Comparison of ENCODE assay signal across 17 cellular contexts in the genomic region with DNA sequence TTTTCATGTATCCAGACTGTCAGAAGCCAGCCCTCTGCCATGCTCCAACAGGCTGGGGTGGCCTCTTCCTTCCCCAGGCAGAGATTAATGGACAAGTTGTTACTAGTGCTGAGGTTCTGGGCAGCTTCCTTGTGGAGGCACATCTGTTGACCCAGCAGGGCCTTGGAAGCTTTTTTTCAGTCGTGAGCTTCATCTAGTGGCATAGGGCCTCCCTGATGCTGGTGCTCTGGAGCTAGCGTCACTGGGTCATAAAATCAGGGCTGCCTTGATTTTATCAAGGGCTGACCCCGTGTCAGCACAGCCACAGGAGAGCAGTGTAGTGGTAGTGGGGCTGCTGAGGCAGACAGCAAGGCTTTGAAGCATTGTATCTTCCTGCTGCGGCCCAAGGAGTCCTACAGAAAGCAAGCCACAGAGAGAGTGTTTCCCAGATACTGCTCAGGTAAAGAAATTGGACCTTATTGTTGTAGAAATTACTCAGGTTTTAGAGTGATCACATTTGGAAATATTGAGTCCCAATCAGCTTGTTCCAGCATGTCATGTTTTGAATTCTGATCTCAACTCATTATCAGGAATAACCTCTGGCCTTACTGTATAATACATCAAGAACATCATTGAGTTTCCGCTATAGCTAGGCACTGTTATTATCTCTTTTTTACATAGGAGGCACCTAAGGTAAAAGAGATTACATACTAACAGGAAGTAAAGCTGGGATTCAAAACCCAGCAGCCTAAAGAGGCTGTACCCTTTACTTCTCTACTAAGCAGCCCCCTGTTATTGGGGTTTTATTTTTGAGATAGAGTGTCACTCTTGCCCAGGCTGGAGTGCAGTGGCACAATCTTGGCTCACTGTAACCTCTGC.
DNase-seq lines count a peak whose midpoint lies in the region; ATAC-seq, FAIRE-seq and TF ChIP-seq lines count a peak whose summit lies in the region.
"Had no signal": no experiment of that assay in that cellular context is flagged by ENCODE, and none has a peak within 500 bp of the region (broad histone marks: within the 10 kb centered on the region; RNA-seq: fewer than 3 reads in every experiment).

No MANE protein-coding gene starts in this region.

- peak; percentile 94 for FAIRE-seq in bronchial epithelial cell (lab: Jason Lieb, UNC)

- H3K4me3 ChIP-seq in BLaER1 treated with 17β-estradiol and CSF1 and Interleukin-3, amounts not matched to agents 10 nM and 100 nM: no peak overlapping the region
- H3K4me3 ChIP-seq in bronchial epithelial cell (ENCODE audit: low read depth, low read length) (no peak overlapping the region), left ventricle myocardium inferior (no peak overlapping the region)
- H3K4me3 ChIP-seq: neural progenitor cell had no signal

- H3K27me3 Mint-ChIP-seq in neural crest cell (ENCODE audit: low read depth): no peaks in the 10 kb centered on the region
- H3K27me3 Mint-ChIP-seq: memory B cell had no signal

- H3K36me3 Mint-ChIP-seq in neural crest cell (ENCODE audit: low read depth): no peaks in the 10 kb centered on the region

- H3K36me3 ChIP-seq in BLaER1 treated with 17β-estradiol and CSF1 and Interleukin-3, amounts not matched to agents 10 nM and 100 nM: peaks cover 0 to 29% (median 11%) of the 10 kb centered on the region in 11 experiments; a peak in 14 of 22 replicates
- H3K36me3 ChIP-seq in bronchial epithelial cell (ENCODE audit: control insufficient read depth, insufficient read depth, low read length) (no peaks in the 10 kb centered on the region), left ventricle myocardium inferior (peaks cover 6% of the 10 kb centered on the region)
- H3K36me3 ChIP-seq: neural progenitor cell had no signal

- H3K4me3 Mint-ChIP-seq in neural crest cell: no peak overlapping the region
- H3K4me3 Mint-ChIP-seq: memory B cell, neural progenitor cell had no signal

- H3K4me2 ChIP-seq in BLaER1 treated with 17β-estradiol and CSF1 and Interleukin-3, amounts not matched to agents 10 nM and 100 nM: peak overlapping the region in 8 of 11 experiments; percentile 9 to 68 (median 59); a peak in 12 of 22 replicates
- H3K4me2 ChIP-seq: neural progenitor cell had no signal

- H3K9ac ChIP-seq in BLaER1 treated with 17β-estradiol and CSF1 and Interleukin-3, amounts not matched to agents 10 nM and 100 nM: no peak overlapping the region; a peak in 1 of 22 replicates
- H3K9ac ChIP-seq: neural progenitor cell had no signal

- H3K4me1 ChIP-seq in BLaER1 treated with 17β-estradiol and CSF1 and Interleukin-3, amounts not matched to agents 10 nM and 100 nM: peaks cover 18 to 39% (median 31%) of the 10 kb centered on the region in 10 experiments
- H3K4me1 ChIP-seq in left ventricle myocardium inferior: no peaks in the 10 kb centered on the region

- no peaks in the 10 kb centered on the region for H3K9me3 ChIP-seq in BLaER1 treated with 17β-estradiol and CSF1 and Interleukin-3, amounts not matched to agents 10 nM and 100 nM (replicated peaks in 1 of 11)
- H3K9me3 ChIP-seq in left ventricle myocardium inferior (replicated peaks): no peaks in the 10 kb centered on the region

- no peak overlapping the region for H3K27ac ChIP-seq in BLaER1 treated with 17β-estradiol and CSF1 and Interleukin-3, amounts not matched to agents 10 nM and 100 nM
- H3K27ac ChIP-seq in left ventricle myocardium inferior (replicated peaks): no peak overlapping the region
- H3K27ac ChIP-seq: neural progenitor cell had no signal

- peaks cover 66% of the 10 kb centered on the region for H3K4me1 Mint-ChIP-seq in neural crest cell
- H3K4me1 Mint-ChIP-seq: memory B cell had no signal

- intact Hi-C loops in left ventricle myocardium inferior (cut with micrococcal nuclease): no loop called here

- H4K20me1 ChIP-seq in BLaER1 treated with 17β-estradiol and CSF1 and Interleukin-3, amounts not matched to agents 10 nM and 100 nM: no peaks in the 10 kb centered on the region

- ATAC-seq in HG02610 (IDR thresholded peaks at IDR 0.05; ENCODE audit: unreplicated experiment): no peak

- TF ChIP-seq CTCF in bronchial epithelial cell (IDR thresholded peaks at IDR 0.05; ENCODE audit: insufficient read depth, low read length, severe bottlenecking) (no peak), neural crest cell (conservative IDR thresholded peaks at IDR 0.05) (no peak), left ventricle myocardium inferior (IDR thresholded peaks at IDR 0.05; ENCODE audit: borderline replicate concordance) (no peak)

- no peaks in the 10 kb centered on the region for H3K27me3 ChIP-seq in BLaER1 treated with 17β-estradiol and CSF1 and Interleukin-3, amounts not matched to agents 10 nM and 100 nM
- H3K27me3 ChIP-seq in bronchial epithelial cell (ENCODE audit: control insufficient read depth, insufficient read depth, low read length) (no peaks in the 10 kb centered on the region), left ventricle myocardium inferior (ENCODE audit: low read depth) (no peaks in the 10 kb centered on the region)
- H3K27me3 ChIP-seq: neural progenitor cell had no signal

- DNase-seq in ELF-1 (ENCODE audit: low read depth, low spot score) (peak; percentile 33), bronchial epithelial cell (ENCODE audit: low read depth) (peak; percentile 93), neural crest cell (ENCODE audit: low read depth, low spot score) (no peak), left ventricle myocardium inferior (no peak), SIG-M5 treated with dmso at 0.1 percent for 504 hours (lab: John Stamatoyannopoulos, UW; ENCODE audit: unreplicated experiment) (no peak)
- no peak for DNase-seq in stimulated activated CD4-positive, alpha-beta T cell treated with anti-CD3 and anti-CD28 coated beads, Interleukin-1b, Interleukin-23, amount 100 ng/mL, for 48 hours
- DNase-seq: activated CD4-positive, alpha-beta T cell treated with anti-CD3 and anti-CD28 coated beads, Interleukin-2, amount 50 U/mL, for 1 hour; amygdala; DMS153; Karpas-422; NCI-H1417; Right ventricle myocardium superior; T-helper 9 cell had no signal

- no peaks in the 10 kb centered on the region for H3K9me3 Mint-ChIP-seq in neural crest cell
- H3K9me3 Mint-ChIP-seq: memory B cell, neural progenitor cell had no signal

- peak overlapping the region; percentile 94 for H3K27ac Mint-ChIP-seq in neural crest cell (ENCODE audit: unreplicated experiment)
- H3K27ac Mint-ChIP-seq: memory B cell, neural progenitor cell had no signal

Comparison
In these comparisons a context has a peak if more than half of its experiments do, and no peak if none do; other contexts are left out.
1. DNase-seq: peak in ELF-1 (single experiment) and bronchial epithelial cell (single experiment); none in neural crest cell (single experiment), stimulated activated CD4-positive, alpha-beta T cell treated with anti-CD3 and anti-CD28 coated beads, Interleukin-1b, Interleukin-23, amount 100 ng/mL, for 48 hours (single experiment), left ventricle myocardium inferior (single experiment) and SIG-M5 treated with dmso at 0.1 percent for 504 hours (single experiment).